1 cellular context compared by ENCODE assay signal in the genomic region with DNA sequence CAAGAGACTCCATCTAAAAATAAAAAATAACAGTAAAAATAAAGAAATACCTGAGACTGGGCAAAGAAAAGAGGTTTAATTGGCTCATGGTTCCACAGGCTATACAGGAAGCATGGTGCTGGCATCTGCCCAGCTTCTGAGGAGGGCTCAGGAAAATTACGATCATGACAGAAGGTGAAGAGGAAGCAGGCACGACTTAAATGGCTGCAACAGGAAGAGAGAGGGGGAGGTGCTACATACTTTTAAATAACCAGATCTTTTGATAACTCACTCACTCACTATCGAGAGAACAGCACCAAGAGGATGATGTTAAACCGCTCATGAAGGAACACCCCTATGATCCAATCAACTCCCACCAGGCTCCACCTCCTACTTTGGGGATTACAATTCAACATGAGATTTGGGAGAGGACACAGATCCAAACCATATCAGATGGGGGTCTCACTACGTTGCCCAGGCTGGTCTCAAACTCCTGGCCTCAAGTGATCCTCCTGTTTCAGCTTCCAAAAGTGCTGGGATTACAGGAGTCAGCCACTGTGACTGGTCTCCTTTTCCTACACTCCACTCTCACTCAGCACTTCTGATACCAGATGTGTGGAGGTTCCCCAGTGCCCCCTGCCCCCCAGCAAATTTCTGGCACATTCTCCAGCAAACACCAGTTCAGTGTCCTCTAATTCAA.
TF ChIP-seq lines count a peak whose summit lies in the region.

No MANE protein-coding gene starts in this region.

TF ChIP-seq in endothelial cell of umbilical vein, 7 proteins besides CTCF, POLR2A, EP300 and RAD21:
- TF ChIP-seq MYC (IDR thresholded peaks at IDR 0.05; ENCODE audit: low read depth, low read length) (no peak), JUN (IDR thresholded peaks at IDR 0.05; ENCODE audit: borderline replicate concordance, insufficient read depth, insufficient read length, low read depth) (no peak)
- TF ChIP-seq, protein P1, sequence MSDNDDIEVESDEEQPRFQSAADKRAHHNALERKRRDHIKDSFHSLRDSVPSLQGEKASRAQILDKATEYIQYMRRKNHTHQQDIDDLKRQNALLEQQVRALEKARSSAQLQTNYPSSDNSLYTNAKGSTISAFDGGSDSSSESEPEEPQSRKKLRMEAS (IDR thresholded peaks at IDR 0.05; ENCODE audit: insufficient read depth, insufficient read length): no peak
